In genomic region chr20:64093013-64093503, GRCh38 we compare ENCODE assay signal across 1 cellular context.
TF ChIP-seq lines count a peak whose summit lies in the region.

No MANE protein-coding gene starts in this region.

TF ChIP-seq in H1, 55 proteins besides CTCF, POLR2A, EP300 and RAD21:
- no peak for TF ChIP-seq SRF (IDR thresholded peaks at IDR 0.05; ENCODE audit: low read depth, low read length)
- TF ChIP-seq ZNF274 (IDR thresholded peaks at IDR 0.05; ENCODE audit: borderline replicate concordance, extremely low read depth, low read length): no peak
- no peak for TF ChIP-seq E2F6 (IDR thresholded peaks at IDR 0.05)
- TF ChIP-seq SAP30 (IDR thresholded peaks at IDR 0.05; ENCODE audit: insufficient read depth, insufficient replicate concordance, low read length): no peak
- TF ChIP-seq KDM5A (IDR thresholded peaks at IDR 0.05; ENCODE audit: low read length): no peak
- no peak for TF ChIP-seq EGR1 (IDR thresholded peaks at IDR 0.05; ENCODE audit: borderline replicate concordance, low read depth, low read length)
- no peak for TF ChIP-seq SIX5 (IDR thresholded peaks at IDR 0.05; ENCODE audit: low read depth, low read length)
